10 cellular contexts compared by ENCODE assay signal in genomic region chrX:46327229-46328081, GRCh38.
DNase-seq lines count a peak whose midpoint lies in the region; ATAC-seq, FAIRE-seq and TF ChIP-seq lines count a peak whose summit lies in the region.
"Had no signal": no experiment of that assay in that cellular context is flagged by ENCODE, and none has a peak within 500 bp of the region (broad histone marks: within the 10 kb centered on the region; RNA-seq: fewer than 3 reads in every experiment).

No MANE protein-coding gene starts in this region.

- TF ChIP-seq CTCF in GM10266 (IDR thresholded peaks at IDR 0.05; ENCODE audit: control insufficient read depth, insufficient read depth, low read depth, missing control alignments) = no peak

- FAIRE-seq in frontal cortex (lab: Jason Lieb, UNC) = no peak

- ATAC-seq in sciatic nerve = peak; percentile 68
- no peak for ATAC-seq in HG02763 (IDR thresholded peaks at IDR 0.05; ENCODE audit: unreplicated experiment)
- ATAC-seq: activated CD8-positive, alpha-beta T cell treated with anti-CD3 and anti-CD28 coated beads, Interleukin-2, amount 10 ng/mL, durations not matched to agents 7 days and 5 days had no signal

- intact Hi-C loops in sciatic nerve (cut with DNase I) = no loop called here

- DNase-seq in HS-27A (ENCODE audit: low read depth) = peak; percentile 58
- DNase-seq in amniotic epithelial cell (ENCODE audit: low read depth) = peak; percentile 74
- DNase-seq in iPS DF 19.7 (ENCODE audit: low read depth, low spot score) = peak; percentile 82
- no peak for DNase-seq in sciatic nerve (ENCODE audit: low spot score)
- DNase-seq in COR-L47 (lab: John Stamatoyannopoulos, UW) = no peak
- DNase-seq in frontal cortex (ENCODE audit: low spot score in 2 of 2) = no peak
- no peak for DNase-seq in GM10266 (ENCODE audit: extremely low spot score)
- DNase-seq: activated CD8-positive, alpha-beta T cell treated with anti-CD3 and anti-CD28 coated beads, Interleukin-2, amount 10 ng/mL, durations not matched to agents 7 days and 5 days; KG1 had no signal

Comparison
In these comparisons a context has a peak if more than half of its experiments do, and no peak if none do; other contexts are left out.
1. DNase-seq: peak in HS-27A (single experiment), amniotic epithelial cell (single experiment) and iPS DF 19.7 (single experiment); none in sciatic nerve (single experiment), COR-L47 (single experiment), frontal cortex (0 of 2) and GM10266 (single experiment).